In the genomic region with DNA sequence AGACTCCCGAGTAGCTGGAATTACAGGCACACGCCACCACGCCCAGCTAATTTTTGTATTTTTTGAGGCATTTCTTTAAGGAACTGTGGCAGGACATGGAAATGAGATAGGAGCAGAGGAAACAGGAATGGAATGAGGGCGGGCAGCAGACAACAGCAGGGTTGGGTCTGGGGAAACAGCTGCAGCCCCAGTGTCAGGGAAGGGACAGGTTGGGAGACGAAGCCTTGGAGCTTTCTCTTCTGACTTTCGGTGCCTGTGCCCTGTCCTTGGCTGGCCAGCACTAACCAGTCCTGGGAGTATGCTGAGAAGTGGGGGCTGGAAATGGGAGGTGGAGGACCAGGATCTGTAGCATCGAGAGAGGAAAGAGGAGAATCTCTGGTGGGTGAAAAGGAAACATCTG, we compare ENCODE assay signal across 31 cellular contexts. TPM values are rescaled to one million over a fixed set of nuclear protein-coding genes. Genes with fewer than 3 reads are reported as not detected.
DNase-seq lines count a peak whose midpoint lies in the region; ATAC-seq and TF ChIP-seq lines count a peak whose summit lies in the region.
"Had no signal": no experiment of that assay in that cellular context is flagged by ENCODE, and none has a peak within 500 bp of the region (broad histone marks: within the 10 kb centered on the region; RNA-seq: fewer than 3 reads in every experiment).

No MANE protein-coding gene starts in this region.

- H3K27me3 ChIP-seq in fibroblast of lung (ENCODE audit: control insufficient read depth, insufficient read depth, low read length): no peaks in the 10 kb centered on the region
- H3K27me3 ChIP-seq: right atrium auricular region had no signal

- peak overlapping the region; percentile 2 for H2AFZ ChIP-seq in fibroblast of lung (ENCODE audit: low read length)
- H2AFZ ChIP-seq: parathyroid adenoma had no signal

- TF ChIP-seq CTCF in fibroblast of lung (conservative IDR thresholded peaks at IDR 0.05 in 1 of 2, IDR thresholded peaks at IDR 0.05 in 1 of 2; ENCODE audit: low read depth in 1 of 2, low read length in 2 of 2): no peak

- no peaks in the 10 kb centered on the region for H3K36me3 ChIP-seq in fibroblast of lung (ENCODE audit: control insufficient read depth, insufficient read depth, low read length)
- H3K36me3 ChIP-seq: right atrium auricular region had no signal

- H3K4me1 ChIP-seq in fibroblast of lung (ENCODE audit: control insufficient read depth, extremely low read depth, insufficient read depth, low read length): no peaks in the 10 kb centered on the region
- H3K4me1 ChIP-seq: parathyroid adenoma, right atrium auricular region had no signal

- intact Hi-C loops in left ventricle myocardium superior (cut with micrococcal nuclease) (no loop called here), Right ventricle myocardium inferior (cut with DNase I) (no loop called here)

- no peaks in the 10 kb centered on the region for H4K20me1 ChIP-seq in fibroblast of lung (ENCODE audit: control insufficient read depth, extremely low read depth, insufficient read depth, low read length)

- ATAC-seq in left ventricle myocardium superior (peak; percentile 34), Right ventricle myocardium inferior (no peak), GM19328 (IDR thresholded peaks at IDR 0.05; ENCODE audit: unreplicated experiment) (no peak)
- ATAC-seq: activated CD8-positive, alpha-beta T cell treated with anti-CD3 and anti-CD28 coated beads, Interleukin-2, amount 10 ng/mL, durations not matched to agents 7 days and 5 days; SK-N-SH treated with all-trans-retinoic acid at 6 μM for 48 hours; stimulated activated memory B cell treated with anti-CD40 and anti-IgM and Interleukin-4, amounts not matched to agents 10 μg/mL and 1 μg/mL and 100 μg/mL, for 72 hours; T-helper 17 cell had no signal

- no peak overlapping the region for H3K27ac Mint-ChIP-seq in activated CD4-positive, alpha-beta memory T cell treated with anti-CD3 and anti-CD28 coated beads, Interleukin-2, amount 10 ng/mL, durations not matched to agents 7 days and 5 days
- H3K27ac Mint-ChIP-seq: activated CD8-positive, alpha-beta T cell treated with anti-CD3 and anti-CD28 coated beads, Interleukin-2, amount 10 ng/mL, durations not matched to agents 7 days and 5 days; activated naive CD4-positive, alpha-beta T cell treated with anti-CD3 and anti-CD28 coated beads, Interleukin-2, amount 50 U/mL, for 24 hours; activated T-helper 2 cell treated with anti-CD3 and anti-CD28 coated beads, Interferon-gamma antibody, Interleukin-2, Interleukin-4, amounts not matched to agents 10 μg/mL and 5 μg/mL and 100 μg/mL, durations not matched to agents 14 hours and 24 hours and 36 hours; CD4-positive, CD25-positive, alpha-beta regulatory T cell; nephron progenitor cell; stimulated activated memory B cell treated with anti-CD40 and anti-IgM and Interleukin-4, amounts not matched to agents 10 μg/mL and 1 μg/mL and 100 μg/mL, for 72 hours; T-helper 17 cell had no signal

- no peak overlapping the region for H3K4me2 ChIP-seq in fibroblast of lung (ENCODE audit: extremely low read depth, insufficient read depth, low read length)

- H3K27ac ChIP-seq in fibroblast of lung (ENCODE audit: insufficient read depth, low read length): no peak overlapping the region
- H3K27ac ChIP-seq: parathyroid adenoma, right atrium auricular region had no signal

- H3K36me3 Mint-ChIP-seq in activated CD4-positive, alpha-beta memory T cell treated with anti-CD3 and anti-CD28 coated beads, Interleukin-2, amount 10 ng/mL, durations not matched to agents 7 days and 5 days (ENCODE audit: low read depth): no peaks in the 10 kb centered on the region
- H3K36me3 Mint-ChIP-seq: activated naive CD4-positive, alpha-beta T cell treated with anti-CD3 and anti-CD28 coated beads, Interleukin-2, amount 50 U/mL, for 24 hours; CD4-positive, CD25-positive, alpha-beta regulatory T cell; stimulated activated memory B cell treated with anti-CD40 and anti-IgM and Interleukin-4, amounts not matched to agents 10 μg/mL and 1 μg/mL and 100 μg/mL, for 72 hours had no signal

- CTCF ChIA-PET in activated CD4-positive, alpha-beta memory T cell treated with anti-CD3 and anti-CD28 coated beads, Interleukin-2, amount 10 ng/mL, durations not matched to agents 7 days and 5 days (lab: Charles Lee): no interaction called here

- peaks cover 26% of the 10 kb centered on the region for H3K27me3 Mint-ChIP-seq in activated CD4-positive, alpha-beta memory T cell treated with anti-CD3 and anti-CD28 coated beads, Interleukin-2, amount 10 ng/mL, durations not matched to agents 7 days and 5 days

- no peaks in the 10 kb centered on the region for H3K4me1 Mint-ChIP-seq in activated CD4-positive, alpha-beta memory T cell treated with anti-CD3 and anti-CD28 coated beads, Interleukin-2, amount 10 ng/mL, durations not matched to agents 7 days and 5 days
- H3K4me1 Mint-ChIP-seq: activated naive CD4-positive, alpha-beta T cell treated with anti-CD3 and anti-CD28 coated beads, Interleukin-2, amount 50 U/mL, for 24 hours; CD4-positive, CD25-positive, alpha-beta regulatory T cell; stimulated activated memory B cell treated with anti-CD40 and anti-IgM and Interleukin-4, amounts not matched to agents 10 μg/mL and 1 μg/mL and 100 μg/mL, for 72 hours; T-helper 17 cell had no signal

- no peak overlapping the region for H3K4me3 Mint-ChIP-seq in activated CD4-positive, alpha-beta memory T cell treated with anti-CD3 and anti-CD28 coated beads, Interleukin-2, amount 10 ng/mL, durations not matched to agents 7 days and 5 days
- H3K4me3 Mint-ChIP-seq: activated CD8-positive, alpha-beta T cell treated with anti-CD3 and anti-CD28 coated beads, Interleukin-2, amount 10 ng/mL, durations not matched to agents 7 days and 5 days; activated naive CD4-positive, alpha-beta T cell treated with anti-CD3 and anti-CD28 coated beads, Interleukin-2, amount 50 U/mL, for 24 hours; CD4-positive, CD25-positive, alpha-beta regulatory T cell; nephron progenitor cell; stimulated activated memory B cell treated with anti-CD40 and anti-IgM and Interleukin-4, amounts not matched to agents 10 μg/mL and 1 μg/mL and 100 μg/mL, for 72 hours; T-helper 17 cell had no signal

- no peaks in the 10 kb centered on the region for H3K9me3 Mint-ChIP-seq in activated CD4-positive, alpha-beta memory T cell treated with anti-CD3 and anti-CD28 coated beads, Interleukin-2, amount 10 ng/mL, durations not matched to agents 7 days and 5 days
- H3K9me3 Mint-ChIP-seq: activated naive CD4-positive, alpha-beta T cell treated with anti-CD3 and anti-CD28 coated beads, Interleukin-2, amount 50 U/mL, for 24 hours; activated T-helper 2 cell treated with anti-CD3 and anti-CD28 coated beads, Interferon-gamma antibody, Interleukin-2, Interleukin-4, amounts not matched to agents 10 μg/mL and 5 μg/mL and 100 μg/mL, durations not matched to agents 14 hours and 24 hours and 36 hours; CD4-positive, CD25-positive, alpha-beta regulatory T cell; nephron progenitor cell; stimulated activated memory B cell treated with anti-CD40 and anti-IgM and Interleukin-4, amounts not matched to agents 10 μg/mL and 1 μg/mL and 100 μg/mL, for 72 hours had no signal

- H3K9me3 ChIP-seq in fibroblast of lung (ENCODE audit: control insufficient read depth, insufficient read depth, low read depth, low read length): no peaks in the 10 kb centered on the region
- H3K9me3 ChIP-seq: right atrium auricular region had no signal

- DNase-seq in left ventricle myocardium superior (no peak), Right ventricle myocardium inferior (ENCODE audit: missing footprints) (no peak), fibroblast of lung (ENCODE audit: low read depth in 2 of 2) (no peak), myocyte (ENCODE audit: low read depth) (peak; percentile 87), NCI-H2107 treated with DMSO at 0.1 percent for 48 hours (lab: John Stamatoyannopoulos, UW; ENCODE audit: unreplicated experiment) (no peak)
- DNase-seq in activated CD4-positive, alpha-beta memory T cell treated with anti-CD3 and anti-CD28 coated beads, Interleukin-2, amount 10 ng/mL, durations not matched to agents 7 days and 5 days: no peak
- DNase-seq in activated CD4-positive, alpha-beta T cell treated with anti-CD3 and anti-CD28 coated beads for 1 hour: no peak
- DNase-seq: 8988T; activated CD8-positive, alpha-beta T cell treated with anti-CD3 and anti-CD28 coated beads, Interleukin-2, amount 10 ng/mL, durations not matched to agents 7 days and 5 days; CD4-positive, CD25-positive, alpha-beta regulatory T cell; effector CD8-positive, alpha-beta T cell; EL; hippocampal formation; NCI-H1105; NCI-H2081; NCI-H446; NCI-H774; nephron progenitor cell; stimulated activated CD4-positive, alpha-beta T cell treated with anti-CD3 and anti-CD28 coated beads, Interleukin-4, amount 100 ng/mL, for 24 hours; T-helper 17 cell had no signal

- no peaks in the 10 kb centered on the region for H3K79me2 ChIP-seq in fibroblast of lung (ENCODE audit: control insufficient read depth, insufficient read depth, low read length)
- H3K79me2 ChIP-seq: parathyroid adenoma had no signal

- POLR2A ChIA-PET in activated CD4-positive, alpha-beta memory T cell treated with anti-CD3 and anti-CD28 coated beads, Interleukin-2, amount 10 ng/mL, durations not matched to agents 7 days and 5 days (lab: Charles Lee): no interaction called here

- no peak overlapping the region for H3K9ac ChIP-seq in fibroblast of lung (ENCODE audit: insufficient read depth, low read length)
- H3K9ac ChIP-seq: parathyroid adenoma had no signal

- H3K4me3 ChIP-seq in fibroblast of lung (replicated peaks in 1 of 4; ENCODE audit: control extremely low read depth in 1 of 4, insufficient read depth in 1 of 4, low read depth in 3 of 4, low read length in 4 of 4): no peak overlapping the region
- H3K4me3 ChIP-seq: right atrium auricular region had no signal

RNA-seq across cellular contexts. Expression of gene ATOH7, which starts 47.4 kb away (rescaled TPM):
- total RNA-seq in left ventricle myocardium superior: not detected
- total RNA-seq in Right ventricle myocardium inferior: not detected
- total RNA-seq in fibroblast of lung: under 0.01 TPM in 1 of 2 replicates, not detected in the other
- polyA plus RNA-seq in fibroblast of lung: 0.08 TPM in 1 of 2 replicates, not detected in the other
- not detected in 2 replicates for polyA plus RNA-seq in fibroblast of lung (2012)
- not detected in 2 replicates for polyA minus RNA-seq in fibroblast of lung (ENCODE audit: low replicate concordance)
- 0.21 and 1.0 TPM in 2 replicates for total RNA-seq in myocyte
- 0.11 TPM for polyA plus RNA-seq in myocyte (2012)
- total RNA-seq in activated CD4-positive, alpha-beta memory T cell treated with anti-CD3 and anti-CD28 coated beads, Interleukin-2, amount 10 ng/mL, durations not matched to agents 7 days and 5 days: not detected
- total RNA-seq: activated CD8-positive, alpha-beta T cell treated with anti-CD3 and anti-CD28 coated beads, Interleukin-2, amount 10 ng/mL, durations not matched to agents 7 days and 5 days; activated T-helper 2 cell treated with anti-CD3 and anti-CD28 coated beads, Interferon-gamma antibody, Interleukin-2, Interleukin-4, amounts not matched to agents 10 μg/mL and 5 μg/mL and 100 μg/mL, durations not matched to agents 14 hours and 24 hours and 36 hours; bronchial epithelial cell; CD4-positive, CD25-positive, alpha-beta regulatory T cell; M059J; mononuclear cell; right atrium auricular region; T-helper 17 cell; urinary bladder had no signal
- polyA plus RNA-seq: CD4-positive, CD25-positive, alpha-beta regulatory T cell had no signal
